16 cellular contexts compared by ENCODE assay signal in genomic region chr3:125102470-125102869, GRCh38. TPM values are rescaled to one million over a fixed set of nuclear protein-coding genes. Genes with fewer than 3 reads are reported as not detected.
DNase-seq lines count a peak whose midpoint lies in the region; ATAC-seq, FAIRE-seq and TF ChIP-seq lines count a peak whose summit lies in the region.
"Had no signal": no experiment of that assay in that cellular context is flagged by ENCODE, and none has a peak within 500 bp of the region (broad histone marks: within the 10 kb centered on the region; RNA-seq: fewer than 3 reads in every experiment).

No MANE protein-coding gene starts in this region.

- H3K27me3 Mint-ChIP-seq in GM23338 (ENCODE audit: insufficient read depth, low read depth, poor library complexity) = no peaks in the 10 kb centered on the region
- H3K27me3 Mint-ChIP-seq: CD4-positive, alpha-beta T cell had no signal

- peaks cover 18% of the 10 kb centered on the region; the same call in 2 of the 3 replicates for H3K36me3 Mint-ChIP-seq in GM23338 (ENCODE audit: low read depth)

- FAIRE-seq in GM12878 (lab: Jason Lieb, UNC) = no peak
- FAIRE-seq: A204.1, G401.6, K562 had no signal

- no peak overlapping the region for H2AK5ac ChIP-seq in IMR-90 (ENCODE audit: low read depth, low read length)

- no peak overlapping the region; the same call in 1 of the 2 replicates for H3K4ac ChIP-seq in IMR-90 (ENCODE audit: low read depth, low read length)

- 0 out of 4 replicates have a peak, but pooled peaks cover 0 to 1% of the 10 kb centered on the region in 2 experiments for H3K79me1 ChIP-seq in IMR-90 (ENCODE audit: low read depth in 1 of 2, low read length in 2 of 2)

- H2BK5ac ChIP-seq in IMR-90 (ENCODE audit: low read depth, low read length, poor library complexity, severe bottlenecking) = no peak overlapping the region

- no peak overlapping the region; the same call in 1 of the 2 replicates for H2BK20ac ChIP-seq in IMR-90 (ENCODE audit: low read depth, low read length)

- H3K4me1 Mint-ChIP-seq in GM23338 = peaks cover 8% of the 10 kb centered on the region

- no peak overlapping the region for H3K14ac ChIP-seq in IMR-90 (replicated peaks; ENCODE audit: low read depth, low read length)

- H3K4me2 ChIP-seq in GM23338 = no peak overlapping the region
- H3K4me2 ChIP-seq in IMR-90 (ENCODE audit: low read depth, low read length) = no peak overlapping the region
- peak overlapping the region; percentile 86 for H3K4me2 ChIP-seq in GM12878 (ENCODE audit: control insufficient read depth, insufficient read depth)

- peaks cover 2% of the 10 kb centered on the region; the same call in 1 of the 2 replicates for H3K9me3 ChIP-seq in IMR-90 (ENCODE audit: control insufficient read depth, insufficient read depth, low read length)
- H3K9me3 ChIP-seq in GM12878 (replicated peaks; ENCODE audit: control insufficient read depth, insufficient read depth, low read length) = peaks cover 2% of the 10 kb centered on the region; the same call in 2 of the 3 replicates
- H3K9me3 ChIP-seq: HAP-1 had no signal

- no peak overlapping the region for H4K91ac ChIP-seq in IMR-90 (ENCODE audit: insufficient read depth, low read depth, low read length)

- no peak overlapping the region for H2BK15ac ChIP-seq in IMR-90 (ENCODE audit: low read depth, low read length)

- no peak overlapping the region for H3K27ac Mint-ChIP-seq in GM23338
- H3K27ac Mint-ChIP-seq: CD4-positive, alpha-beta T cell had no signal

- H4K20me1 ChIP-seq in GM23338 (replicated peaks; ENCODE audit: insufficient read depth) = no peaks in the 10 kb centered on the region
- no peaks in the 10 kb centered on the region for H4K20me1 ChIP-seq in IMR-90 (ENCODE audit: insufficient read depth, low read length)
- no peaks in the 10 kb centered on the region for H4K20me1 ChIP-seq in GM12878 (ENCODE audit: control insufficient read depth, insufficient read depth)

- H3K36me3 ChIP-seq in GM23338 (ENCODE audit: insufficient read depth) (no peaks in the 10 kb centered on the region), IMR-90 (ENCODE audit: control insufficient read depth, insufficient read depth, low read length) (no peaks in the 10 kb centered on the region; the same call in 1 of the 2 replicates), GM12878 (ENCODE audit: control insufficient read depth in 2 of 2, insufficient read depth in 2 of 2, low read length in 1 of 2) (peaks cover 0 to 7% of the 10 kb centered on the region in 2 experiments; a peak in 1 of 4 replicates)
- H3K36me3 ChIP-seq: HAP-1 had no signal

- H3K9ac ChIP-seq in IMR-90 (ENCODE audit: low read depth, low read length) (no peak overlapping the region), GM12878 (ENCODE audit: control insufficient read depth, insufficient read depth, low read length) (0 out of 2 replicates have a peak overlapping the region, but pooled peaks have one; percentile 3)

- TF ChIP-seq RAD21 in IMR-90 (IDR thresholded peaks at IDR 0.05; ENCODE audit: low read length) (no peak), GM12878 (IDR thresholded peaks at IDR 0.05; ENCODE audit: insufficient read depth, low read depth, low read length) (no peak)

- TF ChIP-seq POLR2A in IMR-90 (IDR thresholded peaks at IDR 0.05; ENCODE audit: low read depth, low read length) (no peak), GM12878 (IDR thresholded peaks at IDR 0.05; ENCODE audit: low read depth, low read length) (no peak)

- H3K79me2 ChIP-seq in GM23338 (replicated peaks; ENCODE audit: insufficient read depth) (no peaks in the 10 kb centered on the region), GM12878 (ENCODE audit: control insufficient read depth, insufficient read depth, low read length) (peaks cover 91% of the 10 kb centered on the region)

- H4K5ac ChIP-seq in IMR-90 (ENCODE audit: low read depth, low read length) = no peak overlapping the region

- H2AFZ ChIP-seq in GM23338 (no peak overlapping the region), IMR-90 (replicated peaks; ENCODE audit: low read length, poor library complexity) (no peak overlapping the region), GM12878 (ENCODE audit: control insufficient read depth, low read depth, low read length) (no peak overlapping the region)

- no peak for DNase-seq in GM23338 (ENCODE audit: low spot score)
- no peak for DNase-seq in IMR-90
- DNase-seq in GM12878 (ENCODE audit: low read depth, low spot score) = no peak
- DNase-seq in sciatic nerve (ENCODE audit: low spot score) = peak; percentile 1
- DNase-seq in AG20443 (ENCODE audit: low spot score) = no peak
- no peak for DNase-seq in COR-L47 (lab: John Stamatoyannopoulos, UW)
- DNase-seq in T-helper 9 cell = no peak
- DNase-seq: ACHN; AML-193; CD4-positive, alpha-beta T cell; DMS 273 treated with DMSO at 0.1 percent for 48 hours had no signal

- H3K56ac ChIP-seq in IMR-90 (ENCODE audit: extremely low read depth, insufficient read depth, low read length) = no peak overlapping the region

- CTCF ChIA-PET in IMR-90 (lab: Yijun Ruan, JAX) (no interaction called here), GM12878 (lab: Yijun Ruan, JAX) (no interaction called here)

- H3K4me3 Mint-ChIP-seq in GM23338 = no peak overlapping the region
- H3K4me3 Mint-ChIP-seq: CD4-positive, alpha-beta T cell had no signal

- H3K27ac ChIP-seq in GM23338 (ENCODE audit: low read depth) (0 out of 2 replicates have a peak overlapping the region, but pooled peaks have one; percentile 2), IMR-90 (ENCODE audit: insufficient read depth, low read length) (no peak overlapping the region), GM12878 (ENCODE audit: control insufficient read depth, insufficient read depth) (peak overlapping the region; percentile 27; the same call in 1 of the 2 replicates)
- H3K27ac ChIP-seq: C4-2B had no signal

- no peak overlapping the region for H2BK120ac ChIP-seq in IMR-90 (ENCODE audit: low read depth, low read length)

- in situ Hi-C loops in IMR-90 (cut with MboI; ENCODE audit: low sequenced_read_pairs) (no loop called here), GM12878 (cut with MboI) (no loop called here)

- H3K9me2 ChIP-seq in GM23338 (ENCODE audit: insufficient read depth) = no peaks in the 10 kb centered on the region

- H3K18ac ChIP-seq in IMR-90 (ENCODE audit: low read depth, low read length) = no peak overlapping the region

- no peak overlapping the region for H3K4me3 ChIP-seq in GM23338
- no peak overlapping the region for H3K4me3 ChIP-seq in IMR-90 (ENCODE audit: insufficient read depth, low read depth, low read length)
- H3K4me3 ChIP-seq in GM12878 = peak overlapping the region; percentile 74
- H3K4me3 ChIP-seq: HAP-1, K562 had no signal

- ATAC-seq in GM23338 (no peak), IMR-90 (ENCODE audit: low read depth) (peak; percentile 27; the same call in 1 of the 2 replicates), GM12878 (no peak), sciatic nerve (no peak)
- ATAC-seq: K562 had no signal

- BruUV-seq in IMR-90 (replicated peaks; lab: Mats Ljungman, UMichigan) = no TSS peak
- BruUV-seq in GM12878 (replicated peaks; lab: Mats Ljungman, UMichigan) = no TSS peak

- dilution Hi-C loops in IMR-90 (cut with HindIII; ENCODE audit: low sequenced_read_pairs, unreplicated experiment) = no loop called here

- SMC1A ChIA-PET in GM12878 (lab: Charles Lee; ENCODE audit: uncharacterized antibody, unreplicated experiment) = no interaction called here

- intact Hi-C loops in IMR-90 (cut with micrococcal nuclease) = no loop called here
- intact Hi-C loops in GM12878 (cut with micrococcal nuclease; ENCODE audit: unreplicated experiment) = no loop called here
- intact Hi-C loops in sciatic nerve (cut with DNase I) = no loop called here

- H3K23ac ChIP-seq in IMR-90 (ENCODE audit: low read depth, low read length) = no peak overlapping the region

- H3K27me3 ChIP-seq in GM23338 (ENCODE audit: insufficient read depth) = no peaks in the 10 kb centered on the region
- H3K27me3 ChIP-seq in IMR-90 (ENCODE audit: control insufficient read depth, insufficient read depth, low read length) = no peaks in the 10 kb centered on the region
- no peaks in the 10 kb centered on the region for H3K27me3 ChIP-seq in GM12878 (replicated peaks in 1 of 2; ENCODE audit: control insufficient read depth in 2 of 2, insufficient read depth in 2 of 2, low read length in 1 of 2)

- peaks cover 5% of the 10 kb centered on the region for H3K9me1 ChIP-seq in IMR-90 (ENCODE audit: insufficient read depth, low read length)

- no peak overlapping the region for H4K8ac ChIP-seq in IMR-90 (ENCODE audit: low read depth in 2 of 2, low read length in 2 of 2)

- RAD21 ChIA-PET in GM12878 (lab: Charles Lee; ENCODE audit: unreplicated experiment) = interaction anchor here (1.2 to 1.4 kb wide), 2 partner anchors 17 to 51 kb away, joined by 4 to 5 read pairs; no protein-coding TSS in a partner anchor

- TF ChIP-seq CTCF in GM23338 (conservative IDR thresholded peaks at IDR 0.05; ENCODE audit: low read depth in 2 of 2) = no peak
- TF ChIP-seq CTCF in IMR-90 (conservative IDR thresholded peaks at IDR 0.05; ENCODE audit: low read depth, low read length) = no peak
- no peak for TF ChIP-seq CTCF in GM12878 (IDR thresholded peaks at IDR 0.05 in 2 of 3, conservative IDR thresholded peaks at IDR 0.05 in 1 of 3; ENCODE audit: control insufficient read depth in 2 of 3, extremely low read depth in 1 of 3, insufficient read depth in 1 of 3, low read depth in 3 of 3, low read length in 3 of 3)

- TF ChIP-seq EP300 in GM12878 (IDR thresholded peaks at IDR 0.05; ENCODE audit: borderline replicate concordance in 1 of 2, control insufficient read depth in 1 of 2, low read depth in 2 of 2, low read length in 2 of 2) = no peak

- H3K4me1 ChIP-seq in GM23338 (ENCODE audit: insufficient read depth) (no peaks in the 10 kb centered on the region), IMR-90 (ENCODE audit: control insufficient read depth, insufficient read depth, low read length) (peaks cover 5% of the 10 kb centered on the region), GM12878 (ENCODE audit: control insufficient read depth, insufficient read depth, low read length) (peaks cover 7% of the 10 kb centered on the region; the same call in 1 of the 2 replicates)
- H3K4me1 ChIP-seq: HAP-1 had no signal

- no peaks in the 10 kb centered on the region for H3F3A ChIP-seq in GM23338 (replicated peaks; ENCODE audit: low read depth)

- no peak overlapping the region for H2AK9ac ChIP-seq in IMR-90 (replicated peaks; ENCODE audit: low read depth, low read length, poor library complexity)

- WGBS in IMR-90 (ENCODE audit: extremely low coverage in 2 of 2, insufficient read length in 1 of 2), 2 experiments = no CpG with 5 or more reads among the region's 6 CpGs
- 85% methylated on average over 6 of the region's 6 CpGs for WGBS in GM12878 (ENCODE audit: insufficient coverage, insufficient replicate concordance, low lambda C conversion rate, missing lambda C conversion rate)

- H3K9me3 Mint-ChIP-seq in GM23338 = no peaks in the 10 kb centered on the region

- POLR2A ChIA-PET in IMR-90 (lab: Charles Lee; ENCODE audit: unreplicated experiment) (no interaction called here), GM12878 (lab: Charles Lee) (interaction anchor here (0.5 to 0.9 kb wide), 2 partner anchors 15 to 1782 kb away, joined by 3 read pairs; no protein-coding TSS in a partner anchor)

RNA-seq across cellular contexts. Expression of gene HEG1, which starts 46.7 kb away (rescaled TPM):
- total RNA-seq in GM23338 (2014; rRNA removed; shearing (Covaris generic)) = 8.8 and 17.0 TPM in 2 replicates
- polyA plus RNA-seq in GM23338 (2016; fragmentation: Nextera tagmentation; extraction: Ambion mirVana) (1.8 and 1.9 TPM in 2 replicates), IMR-90 (2012; rRNA removed) (36.3 and 43.4 TPM in 2 replicates), GM12878 (2011; rRNA removed) (3.4 and 6.8 TPM in 2 replicates), GM12878 (2014; fragmentation: Illumina TruSeq; extraction: Trizol) (21.6 and 22.2 TPM in 2 replicates), GM12878 (2014; fragmentation: Nextera tagmentation; extraction: Ambion mirVana) (1 to 10 TPM; 2.2 to 4.1 TPM), GM12878 (2014; rRNA removed) (10.5 and 13.4 TPM in 2 replicates), GM12878 (2016; fragmentation: Nextera tagmentation; extraction: Ambion mirVana) (1 to 10 TPM; 2.7 TPM)
- total RNA-seq in IMR-90 (2012; rRNA removed) (23.9 and 25.6 TPM in 2 replicates), GM12878 (2014; rRNA removed) (10.5 and 10.9 TPM in 2 replicates), GM12878 (2014; rRNA removed; fragmentation: Illumina TruSeq; extraction: Trizol) (8.4 and 10.1 TPM in 2 replicates), GM12878 (2021) (31.1 and 32.1 TPM in 2 replicates), sciatic nerve (87.4 TPM)
- 26.1 and 37.9 TPM in 2 replicates for polyA plus RNA-seq in IMR-90 (2012; cell fraction: cytosol; rRNA removed)
- polyA plus RNA-seq in IMR-90 (2012; cell fraction: nucleus; rRNA removed; ENCODE audit: low replicate concordance) = 30.7 and 53.5 TPM in 2 replicates
- 72.0 and 76.9 TPM in 2 replicates for total RNA-seq in GM12878 (2013; cell fraction: nucleolus; rRNA removed)
- 10.0 TPM for polyA plus RNA-seq in GM12878 (2011; ENCODE audit: low read depth)
- 3.6 and 7.3 TPM in 2 replicates for polyA plus RNA-seq in GM12878 (2011; cell fraction: cytosol; rRNA removed)
- polyA plus RNA-seq in GM12878 (2011; cell fraction: nucleus; rRNA removed) = 10.7 and 12.9 TPM in 2 replicates
- 10.5 and 16.4 TPM in 2 replicates for polyA plus RNA-seq in GM12878 (2012)
- polyA minus RNA-seq in GM12878 (2011; rRNA and poly(A)+ RNA removed) = 10.7 and 19.5 TPM in 2 replicates
- 9.9 and 13.2 TPM in 2 replicates for polyA minus RNA-seq in GM12878 (2011; cell fraction: cytosol; rRNA and poly(A)+ RNA removed)
- 6.5 and 13.8 TPM in 2 replicates for polyA minus RNA-seq in GM12878 (2011; cell fraction: nucleus; rRNA and poly(A)+ RNA removed)
- polyA plus RNA-seq: K562 had no signal
